Comparison of ENCODE assay signal across 10 cellular contexts in genomic region chr2:167550448-167550847, GRCh38.
DNase-seq lines count a peak whose midpoint lies in the region; ATAC-seq and TF ChIP-seq lines count a peak whose summit lies in the region.
"Had no signal": no experiment of that assay in that cellular context is flagged by ENCODE, and none has a peak within 500 bp of the region (broad histone marks: within the 10 kb centered on the region; RNA-seq: fewer than 3 reads in every experiment).

No MANE protein-coding gene starts in this region.

- no peak overlapping the region for H2AK5ac ChIP-seq in mesenchymal stem cell (ENCODE audit: low read length, severe bottlenecking)

- H3K4me2 ChIP-seq in mesenchymal stem cell (ENCODE audit: low read length, poor library complexity, severe bottlenecking) = no peak overlapping the region

- no peak overlapping the region for H2BK12ac ChIP-seq in mesenchymal stem cell (ENCODE audit: low read length in 2 of 2)

- H3K23ac ChIP-seq in mesenchymal stem cell (ENCODE audit: low read length in 2 of 2) = no peak overlapping the region

- CTCF ChIA-PET in WTC11 (lab: Charles Lee) = interaction anchor here (0.6 to 1.7 kb wide), 8 partner anchors 9 to 286 kb away, joined by 3 to 6 read pairs (median 3); no protein-coding TSS in a partner anchor

- no peaks in the 10 kb centered on the region for H3K27me3 Mint-ChIP-seq in WTC11 (ENCODE audit: low read depth)

- H3K79me1 ChIP-seq in mesenchymal stem cell (replicated peaks; ENCODE audit: low read length, poor library complexity, severe bottlenecking) = no peaks in the 10 kb centered on the region

- WGBS in mesenchymal stem cell = 100% methylated on average over 1 of the region's 1 CpG

- no peak overlapping the region for H3K4me3 Mint-ChIP-seq in WTC11

- ATAC-seq in WTC11 = peak; percentile 68
- ATAC-seq in HG03342 (IDR thresholded peaks at IDR 0.05; ENCODE audit: unreplicated experiment) = no peak
- no peak for ATAC-seq in HG02840 (IDR thresholded peaks at IDR 0.05; ENCODE audit: low FRiP score, unreplicated experiment)
- ATAC-seq in GM21619 (IDR thresholded peaks at IDR 0.05; ENCODE audit: unreplicated experiment) = no peak

- H3K4me1 Mint-ChIP-seq in WTC11 = peaks cover 19% of the 10 kb centered on the region

- H3K9me3 ChIP-seq in mesenchymal stem cell (ENCODE audit: control insufficient read depth, low read length) = no peaks in the 10 kb centered on the region
- H3K9me3 ChIP-seq: HAP-1 had no signal

- H2BK120ac ChIP-seq in mesenchymal stem cell (ENCODE audit: low read depth, low read length) = no peak overlapping the region

- peak; percentile 49 for TF ChIP-seq CTCF in GM06990 (IDR thresholded peaks at IDR 0.05; ENCODE audit: insufficient read depth, low read length, poor library complexity, severe bottlenecking)
- peak; percentile 20; the same call in 1 of the 2 replicates for TF ChIP-seq CTCF in WTC11 (IDR thresholded peaks at IDR 0.05)

- H3K27me3 ChIP-seq in GM06990 (replicated peaks; ENCODE audit: control insufficient read depth, insufficient read depth, low read length) = no peaks in the 10 kb centered on the region
- no peaks in the 10 kb centered on the region for H3K27me3 ChIP-seq in mesenchymal stem cell (ENCODE audit: control insufficient read depth in 1 of 2, insufficient read depth in 1 of 2, low read length in 2 of 2)

- no peaks in the 10 kb centered on the region for H3K4me1 ChIP-seq in mesenchymal stem cell (ENCODE audit: control insufficient read depth, insufficient read depth, low read depth, low read length)
- H3K4me1 ChIP-seq: HAP-1 had no signal

- no peak overlapping the region for H3K14ac ChIP-seq in mesenchymal stem cell (ENCODE audit: low read length in 2 of 2)

- no peak overlapping the region for H3K4ac ChIP-seq in mesenchymal stem cell (ENCODE audit: low read depth in 1 of 2, low read length in 2 of 2)

- H3K36me3 ChIP-seq in GM06990 (ENCODE audit: control insufficient read depth, insufficient read depth, low read length) = no peaks in the 10 kb centered on the region
- H3K36me3 ChIP-seq in mesenchymal stem cell (ENCODE audit: control insufficient read depth in 1 of 2, insufficient read depth in 2 of 2, low read depth in 1 of 2, low read length in 2 of 2) = no peaks in the 10 kb centered on the region
- H3K36me3 ChIP-seq: HAP-1 had no signal

- no peak overlapping the region for H2BK5ac ChIP-seq in mesenchymal stem cell (ENCODE audit: low read depth, low read length, poor library complexity, severe bottlenecking)

- no peak overlapping the region for H4K8ac ChIP-seq in mesenchymal stem cell (ENCODE audit: low read length)

- no peak overlapping the region for H3K9ac ChIP-seq in mesenchymal stem cell (ENCODE audit: low read length)

- H4K91ac ChIP-seq in mesenchymal stem cell (ENCODE audit: low read length) = no peak overlapping the region

- H2BK15ac ChIP-seq in mesenchymal stem cell (ENCODE audit: low read depth, poor library complexity, severe bottlenecking) = no peak overlapping the region

- peaks cover 14% of the 10 kb centered on the region for H3K36me3 Mint-ChIP-seq in WTC11

- no peak overlapping the region for H3K18ac ChIP-seq in mesenchymal stem cell (ENCODE audit: low read depth in 1 of 2, low read length in 2 of 2)

- no peak for DNase-seq in GM06990 (ENCODE audit: extremely low read depth, insufficient read length)
- DNase-seq in HT1080 (ENCODE audit: low read depth) = peak; percentile 34
- DNase-seq in WTC11 (ENCODE audit: low spot score) = no peak
- DNase-seq in mesenchymal stem cell = peak; percentile 25
- DNase-seq in NCI-H187 treated with DMSO at 0.1 percent for 48 hours (lab: John Stamatoyannopoulos, UW) = no peak
- DNase-seq: T1000 had no signal

- POLR2A ChIA-PET in WTC11 (lab: Charles Lee) = no interaction called here

- no peak overlapping the region for H3K27ac Mint-ChIP-seq in WTC11

- no peak overlapping the region for H3K27ac ChIP-seq in mesenchymal stem cell (ENCODE audit: low read length, poor library complexity, severe bottlenecking)

- peaks cover 8% of the 10 kb centered on the region for H3K9me3 Mint-ChIP-seq in WTC11

- H2AFZ ChIP-seq in mesenchymal stem cell (ENCODE audit: low read depth, low read length) = no peak overlapping the region

- H3K4me3 ChIP-seq in GM06990 (replicated peaks; ENCODE audit: low read depth, low read length) = no peak overlapping the region
- H3K4me3 ChIP-seq in mesenchymal stem cell (ENCODE audit: insufficient read depth in 1 of 2, low read depth in 1 of 2, low read length in 2 of 2) = no peak overlapping the region
- H3K4me3 ChIP-seq: HAP-1 had no signal

TF ChIP-seq in WTC11, 78 proteins besides CTCF, POLR2A, EP300 and RAD21:
- TF ChIP-seq GABPB1 (CRISPR knock-in tag; IDR thresholded peaks at IDR 0.05) (no peak), ZNF232 (CRISPR knock-in tag; IDR thresholded peaks at IDR 0.05) (no peak), ZMAT4 (CRISPR knock-in tag; IDR thresholded peaks at IDR 0.05) (no peak), TEAD1 (CRISPR knock-in tag; IDR thresholded peaks at IDR 0.05) (no peak), IRF1 (CRISPR knock-in tag; IDR thresholded peaks at IDR 0.05) (no peak), ZNF317 (CRISPR knock-in tag; IDR thresholded peaks at IDR 0.05; ENCODE audit: borderline replicate concordance, low read depth) (no peak)

Comparison
In these comparisons a context has a peak if more than half of its experiments do, and no peak if none do; other contexts are left out.
1. DNase-seq: peak in HT1080 (single experiment) and mesenchymal stem cell (single experiment); none in GM06990 (single experiment), WTC11 (single experiment) and NCI-H187 treated with DMSO at 0.1 percent for 48 hours (single experiment).